ENCODE assay signal across 25 cellular contexts in the genomic region with DNA sequence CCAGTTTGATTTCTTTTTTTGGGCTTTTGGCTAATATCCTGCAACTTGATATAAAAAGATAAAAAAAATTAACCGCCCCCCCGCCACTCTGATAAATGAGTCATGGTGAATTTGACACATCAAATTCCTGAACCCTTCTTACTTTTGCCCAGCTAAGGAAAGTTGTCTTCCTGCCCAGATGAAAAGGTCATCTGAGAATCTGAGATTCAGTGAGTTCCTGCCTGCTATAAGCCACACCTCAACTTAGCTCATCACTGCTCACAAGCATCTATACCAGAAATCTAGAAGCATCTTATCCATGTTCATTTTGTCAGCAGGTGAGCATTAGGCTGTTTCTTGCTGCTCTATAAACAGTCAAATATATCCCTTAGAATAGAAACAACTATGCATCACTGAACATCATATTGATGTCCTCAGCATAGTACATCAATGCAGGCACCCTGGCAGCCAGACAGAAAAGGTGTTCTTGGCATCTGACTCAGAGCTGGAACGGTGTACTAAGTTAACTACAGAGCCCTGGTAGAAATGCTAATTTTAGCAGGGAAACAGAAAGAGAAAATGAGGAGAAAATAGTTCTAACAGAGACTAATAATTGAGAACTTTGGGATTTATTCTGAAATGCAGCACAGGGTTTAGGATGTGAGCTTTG.
DNase-seq lines count a peak whose midpoint lies in the region; ATAC-seq and TF ChIP-seq lines count a peak whose summit lies in the region.
"Had no signal": no experiment of that assay in that cellular context is flagged by ENCODE, and none has a peak within 500 bp of the region (broad histone marks: within the 10 kb centered on the region; RNA-seq: fewer than 3 reads in every experiment).

No MANE protein-coding gene starts in this region.

- no peak overlapping the region for H3K4me3 Mint-ChIP-seq in stimulated activated naive B cell treated with anti-CD40 and anti-IgM and Interleukin-4, amounts not matched to agents 10 μg/mL and 1 μg/mL and 100 μg/mL, for 72 hours
- H3K4me3 Mint-ChIP-seq: dendritic cell treated with granulocyte-macrophage colony-stimulating factor and Interleukin-4, amounts not matched to agents 40 ng/mL and 50 ng/mL, for 4 days; HFFc6; naive B cell had no signal

- H3K4me3 ChIP-seq in fibroblast of mammary gland (ENCODE audit: control insufficient read depth, low read depth, low read length): no peak overlapping the region
- H3K4me3 ChIP-seq: pancreas, PC-9, SJCRH30, transverse colon had no signal

- no peak overlapping the region for H3K27ac Mint-ChIP-seq in stimulated activated naive B cell treated with anti-CD40 and anti-IgM and Interleukin-4, amounts not matched to agents 10 μg/mL and 1 μg/mL and 100 μg/mL, for 72 hours
- H3K27ac Mint-ChIP-seq: activated T-helper 2 cell treated with anti-CD3 and anti-CD28 coated beads, Interferon-gamma antibody, Interleukin-2, Interleukin-4, amounts not matched to agents 10 μg/mL and 5 μg/mL and 100 μg/mL, durations not matched to agents 14 hours and 24 hours and 36 hours; dendritic cell treated with granulocyte-macrophage colony-stimulating factor and Interleukin-4, amounts not matched to agents 40 ng/mL and 50 ng/mL, for 4 days; HFFc6; naive B cell had no signal

- no peak for TF ChIP-seq CTCF in fibroblast of mammary gland (conservative IDR thresholded peaks at IDR 0.05; ENCODE audit: control insufficient read depth, insufficient read depth, low read depth, low read length)

- ATAC-seq in GM19351 (IDR thresholded peaks at IDR 0.05; ENCODE audit: unreplicated experiment) (peak; percentile 51), GM21390 (IDR thresholded peaks at IDR 0.05; ENCODE audit: unreplicated experiment) (no peak), GM21717 (IDR thresholded peaks at IDR 0.05; ENCODE audit: unreplicated experiment) (no peak)
- ATAC-seq in stimulated activated naive B cell treated with anti-CD40 and anti-IgM and Interleukin-4, amounts not matched to agents 10 μg/mL and 1 μg/mL and 100 μg/mL, for 72 hours (replicated peaks): peak; percentile 25 to 48
- ATAC-seq: HepG2; stimulated activated naive CD8-positive, alpha-beta T cell treated with anti-CD3 and anti-CD28 coated beads, Interleukin-15, Interleukin-2, amounts not matched to agents 100 U/mL and 50 U/mL, for 24 hours had no signal

- no peaks in the 10 kb centered on the region for H3K36me3 Mint-ChIP-seq in stimulated activated naive B cell treated with anti-CD40 and anti-IgM and Interleukin-4, amounts not matched to agents 10 μg/mL and 1 μg/mL and 100 μg/mL, for 72 hours
- H3K36me3 Mint-ChIP-seq: naive B cell had no signal

- H3K27me3 Mint-ChIP-seq in stimulated activated naive B cell treated with anti-CD40 and anti-IgM and Interleukin-4, amounts not matched to agents 10 μg/mL and 1 μg/mL and 100 μg/mL, for 72 hours: no peaks in the 10 kb centered on the region
- H3K27me3 Mint-ChIP-seq: dendritic cell treated with granulocyte-macrophage colony-stimulating factor and Interleukin-4, amounts not matched to agents 40 ng/mL and 50 ng/mL, for 4 days had no signal

- DNase-seq in NCI-H226 (peak; percentile 45), fibroblast of mammary gland (ENCODE audit: low read depth) (peak; percentile 4), NCI-H2029 (lab: John Stamatoyannopoulos, UW) (no peak)
- DNase-seq in stimulated activated naive B cell treated with anti-CD40 and anti-IgM and Interleukin-4, amounts not matched to agents 10 μg/mL and 1 μg/mL and 100 μg/mL, for 72 hours: no peak
- DNase-seq: activated CD4-positive, alpha-beta T cell treated with anti-CD3 and anti-CD28 coated beads, Interleukin-2, amount 50 U/mL, for 1 hour; DMS79 treated with DMSO at 0.1 percent for 48 hours; HFFc6; hypothalamus; mesenchymal stem cell; naive B cell; NCI-H748 treated with DMSO at 0.1 percent for 48 hours; PC-9; SJCRH30; stimulated activated CD4-positive, alpha-beta T cell treated with anti-CD3 and anti-CD28 coated beads, Interleukin-1b, Interleukin-23, amount 100 ng/mL, for 48 hours; stimulated activated naive CD8-positive, alpha-beta T cell treated with anti-CD3 and anti-CD28 coated beads, Interleukin-15, Interleukin-2, amounts not matched to agents 100 U/mL and 50 U/mL, for 24 hours; T-helper 2 cell; transverse colon; WERI-Rb-1 had no signal

- H3K4me1 Mint-ChIP-seq in stimulated activated naive B cell treated with anti-CD40 and anti-IgM and Interleukin-4, amounts not matched to agents 10 μg/mL and 1 μg/mL and 100 μg/mL, for 72 hours: no peaks in the 10 kb centered on the region
- H3K4me1 Mint-ChIP-seq: naive B cell had no signal

- H3K9me3 Mint-ChIP-seq in stimulated activated naive B cell treated with anti-CD40 and anti-IgM and Interleukin-4, amounts not matched to agents 10 μg/mL and 1 μg/mL and 100 μg/mL, for 72 hours: no peaks in the 10 kb centered on the region
- H3K9me3 Mint-ChIP-seq: activated T-helper 2 cell treated with anti-CD3 and anti-CD28 coated beads, Interferon-gamma antibody, Interleukin-2, Interleukin-4, amounts not matched to agents 10 μg/mL and 5 μg/mL and 100 μg/mL, durations not matched to agents 14 hours and 24 hours and 36 hours; dendritic cell treated with granulocyte-macrophage colony-stimulating factor and Interleukin-4, amounts not matched to agents 40 ng/mL and 50 ng/mL, for 4 days; HFFc6; naive B cell had no signal

Comparison
In these comparisons a context has a peak if more than half of its experiments do, and no peak if none do; other contexts are left out.
1. ATAC-seq: peak in GM19351 (single experiment) and stimulated activated naive B cell treated with anti-CD40 and anti-IgM and Interleukin-4, amounts not matched to agents 10 μg/mL and 1 μg/mL and 100 μg/mL, for 72 hours (2 of 2); none in GM21390 (single experiment) and GM21717 (single experiment).
2. DNase-seq: peak in NCI-H226 (single experiment) and fibroblast of mammary gland (single experiment); none in stimulated activated naive B cell treated with anti-CD40 and anti-IgM and Interleukin-4, amounts not matched to agents 10 μg/mL and 1 μg/mL and 100 μg/mL, for 72 hours (single experiment) and NCI-H2029 (single experiment).